ENCODE assay signal across 11 cellular contexts in the genomic region with DNA sequence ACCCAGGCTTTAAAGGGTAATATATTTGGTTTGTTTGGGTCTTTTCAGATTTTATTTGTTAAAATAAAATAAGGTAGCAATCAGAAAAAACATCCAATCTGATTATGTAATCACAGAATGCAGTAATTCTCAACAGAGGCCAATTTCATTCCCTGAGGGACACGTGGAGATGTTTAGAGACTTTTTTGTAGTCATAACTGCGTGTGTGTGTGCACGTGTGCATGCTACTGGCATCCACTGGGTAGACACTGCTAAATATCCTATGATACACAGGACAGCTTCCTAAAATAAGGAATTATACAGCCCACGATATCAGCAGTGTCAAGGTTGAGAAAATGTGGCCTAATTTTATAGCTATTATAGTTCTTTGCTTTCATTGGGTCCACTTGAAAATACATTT.
DNase-seq lines count a peak whose midpoint lies in the region; ATAC-seq and TF ChIP-seq lines count a peak whose summit lies in the region.
"Had no signal": no experiment of that assay in that cellular context is flagged by ENCODE, and none has a peak within 500 bp of the region (broad histone marks: within the 10 kb centered on the region; RNA-seq: fewer than 3 reads in every experiment).

No MANE protein-coding gene starts in this region.

- no peaks in the 10 kb centered on the region for H3K27me3 ChIP-seq in GM23248 (replicated peaks; ENCODE audit: insufficient read depth)
- H3K27me3 ChIP-seq in neural cell (ENCODE audit: insufficient read depth, low read depth, low read length): no peaks in the 10 kb centered on the region
- H3K27me3 ChIP-seq in subcutaneous abdominal adipose tissue (ENCODE audit: control insufficient read depth in 5 of 5, insufficient read depth in 4 of 5, low read length in 5 of 5): no peaks in the 10 kb centered on the region
- H3K27me3 ChIP-seq in hepatocyte: no peaks in the 10 kb centered on the region
- H3K27me3 ChIP-seq: Peyer's patch had no signal

- peaks cover 30% of the 10 kb centered on the region for H3K4me1 ChIP-seq in GM23248 (ENCODE audit: insufficient read depth)
- H3K4me1 ChIP-seq in subcutaneous abdominal adipose tissue (ENCODE audit: control insufficient read depth in 5 of 5, insufficient read depth in 5 of 5, low read length in 5 of 5): peaks cover 0 to 19% (median 17%) of the 10 kb centered on the region in 5 donors
- H3K4me1 ChIP-seq in hepatocyte (ENCODE audit: insufficient read depth): peaks cover 4% of the 10 kb centered on the region

- TF ChIP-seq CTCF in coronary artery (IDR thresholded peaks at IDR 0.05) (no peak), neural cell (IDR thresholded peaks at IDR 0.05; ENCODE audit: poor library complexity, severe bottlenecking) (no peak), hepatocyte (IDR thresholded peaks at IDR 0.05; ENCODE audit: poor library complexity) (no peak)

- H3F3A ChIP-seq in GM23248 (ENCODE audit: insufficient read depth) (peaks cover 22% of the 10 kb centered on the region), neural cell (ENCODE audit: insufficient read depth, low read length, poor library complexity, severe bottlenecking) (no peaks in the 10 kb centered on the region)

- TF ChIP-seq RAD21 in neural cell (conservative IDR thresholded peaks at IDR 0.05): no peak

- H3K79me2 ChIP-seq in GM23248 (ENCODE audit: insufficient read depth) (no peaks in the 10 kb centered on the region), neural cell (replicated peaks; ENCODE audit: insufficient read depth, low read length) (no peaks in the 10 kb centered on the region), hepatocyte (no peaks in the 10 kb centered on the region)

- peak overlapping the region; percentile 80 for H3K27ac ChIP-seq in GM23248
- H3K27ac ChIP-seq in coronary artery: peak overlapping the region; percentile 19 to 43
- H3K27ac ChIP-seq in neural cell (ENCODE audit: low read length): peak overlapping the region; percentile 71
- H3K27ac ChIP-seq in subcutaneous abdominal adipose tissue (ENCODE audit: low read depth, low read length): peak overlapping the region; percentile 68
- H3K27ac ChIP-seq in hepatocyte: no peak overlapping the region
- H3K27ac ChIP-seq: Peyer's patch had no signal

- TF ChIP-seq EP300 in neural cell (conservative IDR thresholded peaks at IDR 0.05; ENCODE audit: poor library complexity, severe bottlenecking): no peak

- H3K36me3 ChIP-seq in GM23248 (ENCODE audit: low read depth) (no peaks in the 10 kb centered on the region), neural cell (ENCODE audit: insufficient read depth, low read length) (no peaks in the 10 kb centered on the region), subcutaneous abdominal adipose tissue (ENCODE audit: control insufficient read depth in 5 of 5, insufficient read depth in 5 of 5, low read length in 5 of 5) (no peaks in the 10 kb centered on the region), hepatocyte (replicated peaks; ENCODE audit: insufficient read depth, low read depth) (no peaks in the 10 kb centered on the region)
- H3K36me3 ChIP-seq: Peyer's patch had no signal

- H4K20me1 ChIP-seq in GM23248 (ENCODE audit: insufficient read depth) (no peaks in the 10 kb centered on the region), neural cell (ENCODE audit: insufficient read depth) (no peaks in the 10 kb centered on the region), hepatocyte (ENCODE audit: insufficient read depth, poor library complexity, severe bottlenecking) (no peaks in the 10 kb centered on the region)

- in situ Hi-C loops in GM23248 (cut with MboI): loop anchor here (10.0 to 25.0 kb wide), 2 partner anchors 90 to 633 kb away; no protein-coding TSS in a partner anchor

- peak overlapping the region; percentile 32 for H3K4me2 ChIP-seq in GM23248 (ENCODE audit: unreplicated experiment)
- peak overlapping the region; percentile 44 for H3K4me2 ChIP-seq in neural cell (ENCODE audit: low read length)
- no peak overlapping the region for H3K4me2 ChIP-seq in hepatocyte

- no peaks in the 10 kb centered on the region for H3K9me3 ChIP-seq in GM23248 (ENCODE audit: low read depth)
- H3K9me3 ChIP-seq in neural cell (ENCODE audit: low read length): no peaks in the 10 kb centered on the region
- no peaks in the 10 kb centered on the region for H3K9me3 ChIP-seq in subcutaneous abdominal adipose tissue (ENCODE audit: control insufficient read depth in 5 of 5, low read length in 5 of 5)
- H3K9me3 ChIP-seq in hepatocyte (ENCODE audit: low read depth): no peaks in the 10 kb centered on the region
- H3K9me3 ChIP-seq: Peyer's patch had no signal

- H3K9me2 ChIP-seq in GM23248 (ENCODE audit: insufficient read depth) (no peaks in the 10 kb centered on the region), neural cell (ENCODE audit: insufficient read depth, low read length) (no peaks in the 10 kb centered on the region), hepatocyte (replicated peaks; ENCODE audit: insufficient read depth) (no peaks in the 10 kb centered on the region)

- H3K9ac ChIP-seq in GM23248 (peak overlapping the region; percentile 55), neural cell (ENCODE audit: low read length) (no peak overlapping the region), subcutaneous abdominal adipose tissue (ENCODE audit: low read length in 5 of 5) (no peak overlapping the region)

- peak; percentile 72 for DNase-seq in GM23248
- DNase-seq in coronary artery (ENCODE audit: low spot score): no peak
- DNase-seq in NCI-H82 treated with DMSO at 0.1 percent for 48 hours (lab: John Stamatoyannopoulos, UW; ENCODE audit: unreplicated experiment): no peak
- DNase-seq in NCI-H2227 treated with DMSO at 0.1 percent for 48 hours (lab: John Stamatoyannopoulos, UW): no peak
- no peak for DNase-seq in hepatocyte (ENCODE audit: low spot score)
- DNase-seq: NCI-H187 treated with DMSO at 0.1 percent for 48 hours, Peyer's patch, SHP77 treated with DMSO at 0.1 percent for 48 hours had no signal

- H2AFZ ChIP-seq in GM23248: no peak overlapping the region
- H2AFZ ChIP-seq in neural cell (ENCODE audit: low read depth, low read length): no peak overlapping the region
- H2AFZ ChIP-seq in hepatocyte: no peak overlapping the region

- 40 to 41% methylated on average over 4 of the region's 4 CpGs for WGBS in GM23248 (ENCODE audit: low coverage in 1 of 2, low lambda C conversion rate in 2 of 2, missing lambda C conversion rate in 2 of 2), 2 experiments
- WGBS in hepatocyte (ENCODE audit: low lambda C conversion rate, missing lambda C conversion rate): 75% methylated on average over 4 of the region's 4 CpGs

- ATAC-seq in GM18517 (IDR thresholded peaks at IDR 0.05; ENCODE audit: unreplicated experiment): no peak

- H3K4me3 ChIP-seq in GM23248 (no peak overlapping the region), coronary artery (no peak overlapping the region), neural cell (ENCODE audit: low read length) (peak overlapping the region; percentile 33), subcutaneous abdominal adipose tissue (ENCODE audit: low read depth in 1 of 5, low read length in 5 of 5) (no peak overlapping the region), hepatocyte (no peak overlapping the region)
- H3K4me3 ChIP-seq: Peyer's patch had no signal

TF ChIP-seq in neural cell, 6 proteins besides CTCF, POLR2A, EP300 and RAD21:
- TF ChIP-seq SMC3 (conservative IDR thresholded peaks at IDR 0.05; ENCODE audit: poor library complexity) (no peak), POLR2AphosphoS5 (IDR thresholded peaks at IDR 0.05) (no peak), REST (IDR thresholded peaks at IDR 0.05; ENCODE audit: borderline replicate concordance) (no peak), EZH2 (IDR thresholded peaks at IDR 0.05; ENCODE audit: borderline replicate concordance, insufficient read depth, low read length, poor library complexity, severe bottlenecking) (no peak), MXI1 (conservative IDR thresholded peaks at IDR 0.05; ENCODE audit: poor library complexity, severe bottlenecking) (no peak), TAF1 (IDR thresholded peaks at IDR 0.05; ENCODE audit: low read depth) (no peak)
